Comparison of ENCODE assay signal across 8 cellular contexts in the genomic region with DNA sequence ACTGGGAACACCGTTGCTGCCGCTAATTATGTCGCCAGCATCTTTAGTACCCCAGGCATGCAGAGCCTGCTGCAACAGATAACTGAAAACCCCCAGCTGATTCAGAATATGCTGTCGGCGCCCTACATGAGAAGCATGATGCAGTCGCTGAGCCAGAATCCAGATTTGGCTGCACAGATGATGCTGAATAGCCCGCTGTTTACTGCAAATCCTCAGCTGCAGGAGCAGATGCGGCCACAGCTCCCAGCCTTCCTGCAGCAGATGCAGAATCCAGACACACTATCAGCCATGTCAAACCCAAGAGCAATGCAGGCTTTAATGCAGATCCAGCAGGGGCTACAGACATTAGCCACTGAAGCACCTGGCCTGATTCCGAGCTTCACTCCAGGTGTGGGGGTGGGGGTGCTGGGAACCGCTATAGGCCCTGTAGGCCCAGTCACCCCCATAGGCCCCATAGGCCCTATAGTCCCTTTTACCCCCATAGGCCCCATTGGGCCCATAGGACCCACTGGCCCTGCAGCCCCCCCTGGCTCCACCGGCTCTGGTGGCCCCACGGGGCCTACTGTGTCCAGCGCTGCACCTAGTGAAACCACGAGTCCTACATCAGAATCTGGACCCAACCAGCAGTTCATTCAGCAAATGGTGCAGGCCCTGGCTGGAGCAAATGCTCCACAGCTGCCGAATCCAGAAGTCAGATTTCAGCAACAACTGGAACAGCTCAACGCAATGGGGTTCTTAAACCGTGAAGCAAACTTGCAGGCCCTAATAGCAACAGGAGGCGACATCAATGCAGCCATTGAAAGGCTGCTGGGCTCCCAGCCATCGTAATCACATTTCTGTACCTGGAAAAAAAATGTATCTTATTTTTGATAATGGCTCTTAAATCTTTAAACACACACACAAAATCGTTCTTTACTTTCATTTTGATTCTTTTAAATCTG. TPM values are rescaled to one million over a fixed set of nuclear protein-coding genes. Genes with fewer than 3 reads are reported as not detected.
DNase-seq lines count a peak whose midpoint lies in the region; ATAC-seq and TF ChIP-seq lines count a peak whose summit lies in the region.

No MANE protein-coding gene starts in this region.

- CTCF ChIA-PET in T-cell (lab: Charles Lee): no interaction called here

- H3K14ac ChIP-seq in trophoblast cell (ENCODE audit: low read length): no peak overlapping the region

- intact Hi-C loops in heart left ventricle (cut with DNase I) (loop anchor here in 3 of 10 donors (5.0 to 10.0 kb wide), 3 partner anchors 162 to 1410 kb away; partner anchors contain the start of gene NBDY (in 1 of the 3)), cardiac septum (cut with DNase I) (no loop called here)

- peak overlapping the region; percentile 85 for H3K4ac ChIP-seq in trophoblast cell (ENCODE audit: low read depth, low read length)

- no peak overlapping the region for H2BK120ac ChIP-seq in trophoblast cell (ENCODE audit: insufficient read depth, low read length, poor library complexity)

- peak overlapping the region in 8 of 12 donors; percentile 23 to 98 (median 94) for H3K27ac ChIP-seq in heart left ventricle
- peak overlapping the region; percentile 59 for H3K27ac ChIP-seq in fibroblast of lung (ENCODE audit: insufficient read depth, low read length)
- no peak overlapping the region for H3K27ac ChIP-seq in trophoblast cell (ENCODE audit: low read depth, low read length)

- DNase-seq in heart left ventricle (peak in 1 of 5 donors; percentile 24), cardiac septum (ENCODE audit: low spot score) (no peak), T-cell (peak in 2 of 34 experiments; percentile 0 to 7), fibroblast of lung (ENCODE audit: low read depth in 2 of 2) (peak in 1 of 2 donors; percentile 6), trophoblast cell (peak; percentile 66 to 78), NOMO-1 (lab: John Stamatoyannopoulos, UW; ENCODE audit: unreplicated experiment in 2 of 2) (no peak)
- no peak for DNase-seq in activated CD4-positive, CD25-positive, alpha-beta regulatory T cell (lab: John Stamatoyannopoulos, UW)

- no peaks in the 10 kb centered on the region for H3K27me3 Mint-ChIP-seq in T-cell

- no peak overlapping the region for H2BK12ac ChIP-seq in trophoblast cell (ENCODE audit: low read length)

- no peak for TF ChIP-seq POLR2A in heart left ventricle (IDR thresholded peaks at IDR 0.05)

- WGBS in heart left ventricle, 4 donors: 3 to 52% (median 23%) methylated on average over 15 to 20 of the region's 20 CpGs
- WGBS in trophoblast cell (ENCODE audit: extremely low coverage, insufficient coverage, insufficient read length): no CpG with 5 or more reads among the region's 20 CpGs

- H2AFZ ChIP-seq in fibroblast of lung (ENCODE audit: low read length): no peak overlapping the region
- no peak overlapping the region for H2AFZ ChIP-seq in trophoblast cell (ENCODE audit: insufficient read depth, low read length, poor library complexity)

- no peak overlapping the region for H4K12ac ChIP-seq in trophoblast cell (ENCODE audit: low read depth, low read length)

- H3K27me3 ChIP-seq in heart left ventricle (peaks cover 0 to 5% (median 0%) of the 10 kb centered on the region in 9 donors), fibroblast of lung (ENCODE audit: control insufficient read depth, insufficient read depth, low read length) (no peaks in the 10 kb centered on the region), trophoblast cell (ENCODE audit: insufficient read depth, low read length) (no peaks in the 10 kb centered on the region)

- no peak overlapping the region for H3K18ac ChIP-seq in trophoblast cell (ENCODE audit: low read length)

- H3K4me3 Mint-ChIP-seq in T-cell: peak overlapping the region; percentile 88 to 96 (median 88)

- POLR2A ChIA-PET in T-cell (lab: Charles Lee): interaction anchor here in 1 of 2 donors (0.5 kb wide), 1 partner anchor 164 kb away, joined by 3 read pairs; no protein-coding TSS in a partner anchor

- H3K9me3 ChIP-seq in heart left ventricle (no peaks in the 10 kb centered on the region), fibroblast of lung (ENCODE audit: control insufficient read depth, insufficient read depth, low read depth, low read length) (no peaks in the 10 kb centered on the region), trophoblast cell (ENCODE audit: insufficient read depth, low read depth, low read length) (no peaks in the 10 kb centered on the region)

- peak overlapping the region; percentile 28 to 88 (median 72) for H3K4me3 ChIP-seq in heart left ventricle
- H3K4me3 ChIP-seq in fibroblast of lung (replicated peaks in 1 of 4; ENCODE audit: control extremely low read depth in 1 of 4, insufficient read depth in 1 of 4, low read depth in 3 of 4, low read length in 4 of 4): peak overlapping the region; percentile 36 to 90 (median 62)
- peak overlapping the region; percentile 95 for H3K4me3 ChIP-seq in trophoblast cell (ENCODE audit: low read depth, low read length)

- H3K23ac ChIP-seq in trophoblast cell (ENCODE audit: low read length): no peak overlapping the region

- H2BK5ac ChIP-seq in trophoblast cell (ENCODE audit: low read depth, low read length, poor library complexity): no peak overlapping the region

- no peaks in the 10 kb centered on the region for H3K9me3 Mint-ChIP-seq in T-cell

- peak overlapping the region; percentile 92 for H3K4me2 ChIP-seq in fibroblast of lung (ENCODE audit: extremely low read depth, insufficient read depth, low read length)
- peak overlapping the region; percentile 88 for H3K4me2 ChIP-seq in trophoblast cell (ENCODE audit: low read length)

- H4K8ac ChIP-seq in trophoblast cell (ENCODE audit: low read depth, low read length): no peak overlapping the region

- H4K91ac ChIP-seq in trophoblast cell (ENCODE audit: low read depth, low read length): no peak overlapping the region

- H3K4me1 Mint-ChIP-seq in T-cell: peaks cover 23 to 32% (median 27%) of the 10 kb centered on the region in 3 donors

- H4K20me1 ChIP-seq in fibroblast of lung (ENCODE audit: control insufficient read depth, extremely low read depth, insufficient read depth, low read length): no peaks in the 10 kb centered on the region

- H3K4me1 ChIP-seq in heart left ventricle (peaks cover 0 to 44% (median 19%) of the 10 kb centered on the region in 12 donors), fibroblast of lung (ENCODE audit: control insufficient read depth, extremely low read depth, insufficient read depth, low read length) (no peaks in the 10 kb centered on the region), trophoblast cell (ENCODE audit: control insufficient read depth in 1 of 2, insufficient read depth in 2 of 2, low read length in 2 of 2) (peaks cover 0 to 8% of the 10 kb centered on the region in 2 experiments)

- H3K36me3 ChIP-seq in heart left ventricle (no peaks in the 10 kb centered on the region), fibroblast of lung (ENCODE audit: control insufficient read depth, insufficient read depth, low read length) (no peaks in the 10 kb centered on the region), trophoblast cell (ENCODE audit: control insufficient read depth in 1 of 2, insufficient read depth in 2 of 2, low read length in 2 of 2) (peaks cover 5 to 9% of the 10 kb centered on the region in 2 experiments)

- ATAC-seq in heart left ventricle (peak in 1 of 4 donors; percentile 7), T-cell (replicated peaks in 1 of 4) (no peak), HG02763 (IDR thresholded peaks at IDR 0.05; ENCODE audit: unreplicated experiment) (no peak)

- peaks cover 8% of the 10 kb centered on the region for H3K79me1 ChIP-seq in trophoblast cell (ENCODE audit: low read length)

- peaks cover 15% of the 10 kb centered on the region for H3K36me3 Mint-ChIP-seq in T-cell

- peaks cover 50% of the 10 kb centered on the region for H3K79me2 ChIP-seq in fibroblast of lung (ENCODE audit: control insufficient read depth, insufficient read depth, low read length)
- H3K79me2 ChIP-seq in trophoblast cell (ENCODE audit: control insufficient read depth, insufficient read depth, low read length, poor library complexity): peaks cover 20% of the 10 kb centered on the region

- no peak for TF ChIP-seq CTCF in heart left ventricle (IDR thresholded peaks at IDR 0.05)
- TF ChIP-seq CTCF in fibroblast of lung (conservative IDR thresholded peaks at IDR 0.05 in 1 of 2, IDR thresholded peaks at IDR 0.05 in 1 of 2; ENCODE audit: low read depth in 1 of 2, low read length in 2 of 2): no peak

- H2AK5ac ChIP-seq in trophoblast cell (ENCODE audit: low read length): no peak overlapping the region

- peak overlapping the region; percentile 96 to 99 for H3K27ac Mint-ChIP-seq in T-cell

- H3K9ac ChIP-seq in fibroblast of lung (ENCODE audit: insufficient read depth, low read length) (peak overlapping the region; percentile 23), trophoblast cell (ENCODE audit: low read length) (no peak overlapping the region)

RNA-seq across cellular contexts. Expression of gene UBQLN2, which starts 1.8 kb away (rescaled TPM):
- total RNA-seq in heart left ventricle: 10 to 100 TPM; 26.9 to 41.8 (median 34.4) TPM
- 10 to 100 TPM; 11.4 to 17.9 TPM for polyA plus RNA-seq in heart left ventricle
- total RNA-seq in cardiac septum: 34.7 TPM
- 10 to 100 TPM; 46.3 to 57.7 (median 53.7) TPM for total RNA-seq in T-cell
- 5.6 and 8.1 TPM in 2 replicates for total RNA-seq in fibroblast of lung
- polyA plus RNA-seq in fibroblast of lung: 33.0 and 36.3 TPM in 2 replicates
- 27.1 and 27.9 TPM in 2 replicates for polyA plus RNA-seq in fibroblast of lung (2012)
- polyA minus RNA-seq in fibroblast of lung (ENCODE audit: low replicate concordance): 59.3 and 72.5 TPM in 2 replicates
- polyA plus RNA-seq in trophoblast cell (2013): 29.2 and 29.6 TPM in 2 replicates

Comparison
In these comparisons a context has a peak if more than half of its experiments do, and no peak if none do; other contexts are left out.
1. DNase-seq: peak in trophoblast cell (2 of 2); none in cardiac septum (single experiment), NOMO-1 (0 of 2) and activated CD4-positive, CD25-positive, alpha-beta regulatory T cell (0 of 4).
2. Peak in every context shown above with its lines, with median percentiles within 50 percentile points of each other: H3K4me3 ChIP-seq.